In the genomic region with DNA sequence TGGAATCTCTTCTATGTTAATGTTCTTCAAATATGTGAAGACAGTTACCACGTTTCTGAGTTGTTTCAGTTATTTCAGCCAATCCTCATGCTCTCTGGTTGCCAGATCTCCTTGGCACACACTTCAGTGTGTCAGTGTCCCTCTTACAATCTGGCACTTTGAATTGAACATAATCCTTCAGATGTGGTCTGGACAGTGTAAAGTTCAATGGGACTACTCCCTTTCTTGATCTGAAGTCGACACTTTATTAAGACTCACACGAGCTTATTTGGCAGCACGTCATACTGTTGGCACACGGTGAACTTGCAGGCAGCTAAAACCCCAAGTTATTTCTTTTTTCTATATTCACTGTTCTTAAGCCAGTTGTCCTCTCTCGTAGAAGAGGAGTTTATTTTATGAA, we compare ENCODE assay signal across 10 cellular contexts. TPM values are rescaled to one million over a fixed set of nuclear protein-coding genes. Genes with fewer than 3 reads are reported as not detected.
DNase-seq lines count a peak whose midpoint lies in the region; ATAC-seq and TF ChIP-seq lines count a peak whose summit lies in the region.
"Had no signal": no experiment of that assay in that cellular context is flagged by ENCODE, and none has a peak within 500 bp of the region (broad histone marks: within the 10 kb centered on the region; RNA-seq: fewer than 3 reads in every experiment).

No MANE protein-coding gene starts in this region.

- H3K4me3 ChIP-seq in foreskin fibroblast (ENCODE audit: low read depth in 1 of 2, low read length in 2 of 2), result no peak overlapping the region

- peaks cover 8% of the 10 kb centered on the region for H3K27me3 Mint-ChIP-seq in progenitor cell of endocrine pancreas

- no peaks in the 10 kb centered on the region for H3K36me3 Mint-ChIP-seq in progenitor cell of endocrine pancreas (ENCODE audit: insufficient read depth)

- peak; percentile 39 for DNase-seq in EH (ENCODE audit: low read depth)
- peak; percentile 40 for DNase-seq in amniotic epithelial cell (ENCODE audit: low read depth)
- peak; percentile 53 to 76 for DNase-seq in foreskin fibroblast
- DNase-seq in omental fat pad (ENCODE audit: low spot score), result no peak
- no peak for DNase-seq in activated naive CD4-positive, alpha-beta T cell (lab: John Stamatoyannopoulos, UW)
- DNase-seq in progenitor cell of endocrine pancreas (ENCODE audit: low spot score, unreplicated experiment), result no peak
- no peak for DNase-seq in DMS53 treated with DMSO at 0.1 percent for 48 hours (lab: John Stamatoyannopoulos, UW; ENCODE audit: unreplicated experiment)
- DNase-seq: activated CD8-positive, alpha-beta T cell treated with anti-CD3 and anti-CD28 coated beads for 36 hours; DMS53 had no signal

- H3K4me1 Mint-ChIP-seq in progenitor cell of endocrine pancreas (ENCODE audit: low read depth), result no peaks in the 10 kb centered on the region

- no peak overlapping the region for H3K4me3 Mint-ChIP-seq in progenitor cell of endocrine pancreas (ENCODE audit: low read depth)
- H3K4me3 Mint-ChIP-seq: activated CD8-positive, alpha-beta T cell treated with anti-CD3 and anti-CD28 coated beads for 36 hours had no signal

- no peaks in the 10 kb centered on the region for H3K9me3 Mint-ChIP-seq in progenitor cell of endocrine pancreas (ENCODE audit: low read depth)
- H3K9me3 Mint-ChIP-seq: activated CD8-positive, alpha-beta T cell treated with anti-CD3 and anti-CD28 coated beads for 36 hours had no signal

- ATAC-seq in omental fat pad (ENCODE audit: low FRiP score) (peak; percentile 49), GM19463 (IDR thresholded peaks at IDR 0.05; ENCODE audit: unreplicated experiment) (no peak)
- ATAC-seq: activated CD8-positive, alpha-beta T cell treated with anti-CD3 and anti-CD28 coated beads for 36 hours had no signal

- TF ChIP-seq CTCF in foreskin fibroblast (IDR thresholded peaks at IDR 0.05; ENCODE audit: low read depth, low read length) (no peak), omental fat pad (IDR thresholded peaks at IDR 0.05) (no peak), progenitor cell of endocrine pancreas (IDR thresholded peaks at IDR 0.05; ENCODE audit: unreplicated experiment) (no peak)

- H3K27ac Mint-ChIP-seq in progenitor cell of endocrine pancreas, result no peak overlapping the region
- H3K27ac Mint-ChIP-seq: activated CD8-positive, alpha-beta T cell treated with anti-CD3 and anti-CD28 coated beads for 36 hours had no signal

RNA-seq across cellular contexts. Expression of a gene that starts 28.2 kb away (rescaled TPM):
- total RNA-seq in omental fat pad (10 to 100 TPM in 1 of 4 donors, 1 to 10 TPM in 3; 3.8 to 21.5 (median 7.8) TPM), progenitor cell of endocrine pancreas (0.46 and 0.75 TPM in 2 replicates)
- total RNA-seq: activated CD8-positive, alpha-beta T cell treated with anti-CD3 and anti-CD28 coated beads for 36 hours had no signal

Comparison
In these comparisons a context has a peak if more than half of its experiments do, and no peak if none do; other contexts are left out.
1. DNase-seq: peak in EH (single experiment), amniotic epithelial cell (single experiment) and foreskin fibroblast (2 of 2); none in omental fat pad (single experiment), activated naive CD4-positive, alpha-beta T cell (0 of 4), progenitor cell of endocrine pancreas (single experiment) and DMS53 treated with DMSO at 0.1 percent for 48 hours (single experiment).